8 cellular contexts compared by ENCODE assay signal in the genomic region with DNA sequence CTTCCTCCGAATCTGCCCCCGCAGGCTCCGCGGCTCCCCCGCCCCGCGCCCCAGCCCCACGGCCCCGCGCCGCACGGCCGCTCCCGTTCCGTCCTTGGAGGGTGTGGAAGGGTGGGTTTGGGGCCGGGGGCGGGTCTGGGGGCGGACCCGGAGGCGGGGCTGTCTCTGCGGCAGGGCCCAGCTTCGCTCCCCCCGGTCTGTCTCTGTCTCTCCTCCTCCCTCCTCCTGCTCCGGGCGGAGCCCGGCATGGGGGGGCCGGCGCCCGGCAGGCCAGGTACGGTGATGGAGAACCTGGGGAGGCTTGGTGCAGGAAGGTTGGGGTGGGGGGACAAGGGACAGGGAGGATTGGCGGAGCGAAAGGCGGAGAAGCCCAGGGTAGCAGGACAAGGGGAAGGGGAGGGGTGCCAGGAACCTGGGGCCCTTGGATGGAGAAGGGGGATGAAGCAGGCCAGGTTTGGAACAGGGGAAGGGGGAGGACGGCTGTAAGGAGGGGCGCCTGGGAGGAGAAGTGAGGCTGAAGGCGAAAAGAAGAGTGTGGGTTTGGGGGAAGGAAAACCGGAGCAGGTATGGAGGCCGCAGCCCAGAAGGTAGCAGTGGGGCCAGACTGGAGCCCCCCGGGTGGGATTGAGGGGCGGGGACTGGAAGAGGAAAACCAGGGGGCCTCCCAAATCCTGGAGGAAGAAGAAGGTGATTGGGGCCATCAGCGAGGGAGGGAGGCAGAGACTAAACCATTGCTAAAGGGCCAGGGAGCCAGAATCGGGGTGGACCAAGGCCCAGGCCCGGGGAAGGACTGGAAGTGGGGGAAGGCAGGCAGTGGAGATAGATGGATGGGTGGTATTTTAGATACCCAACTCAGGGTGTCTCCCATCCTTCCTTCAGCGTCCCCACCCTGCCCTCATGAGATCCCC. TPM values are rescaled to one million over a fixed set of nuclear protein-coding genes. Genes with fewer than 3 reads are reported as not detected.
DNase-seq lines count a peak whose midpoint lies in the region; ATAC-seq and TF ChIP-seq lines count a peak whose summit lies in the region.

A gene (plus strand): TSS at position 200 of the 908 bp plus-strand sequence. CDS start 1,385 bp downstream, outside the sequence.

- no peaks in the 10 kb centered on the region for H3K27me3 ChIP-seq in duodenal mucosa (ENCODE audit: control insufficient read depth in 1 of 2, insufficient read depth in 2 of 2, low read length in 2 of 2)

- peak within 1 kb of the TSS; percentile 45 to 52 for H3K9ac ChIP-seq in duodenal mucosa (ENCODE audit: low read depth in 1 of 2, low read length in 2 of 2)

- no peaks in the 10 kb centered on the region for H3K36me3 ChIP-seq in duodenal mucosa (ENCODE audit: control insufficient read depth in 1 of 2, insufficient read depth in 2 of 2, low read length in 2 of 2)

- H3K9me3 Mint-ChIP-seq in activated CD4-positive, alpha-beta T cell treated with anti-CD3 and anti-CD28 coated beads for 36 hours (ENCODE audit: low read depth), result no peaks in the 10 kb centered on the region

- POLR2A ChIA-PET in activated CD4-positive, alpha-beta T cell treated with anti-CD3 and anti-CD28 coated beads for 36 hours (lab: Charles Lee), result no interaction called here

- peaks cover 15% of the 10 kb centered on the region for H3K4me1 Mint-ChIP-seq in activated CD4-positive, alpha-beta T cell treated with anti-CD3 and anti-CD28 coated beads for 36 hours

- H3K4me3 ChIP-seq in AG10803 (ENCODE audit: low read length), result peak within 1 kb of the TSS; percentile 57
- H3K4me3 ChIP-seq in duodenal mucosa (ENCODE audit: low read depth in 1 of 2, low read length in 2 of 2), result peak within 1 kb of the TSS; percentile 58 to 69
- peak within 1 kb of the TSS; percentile 9 for H3K4me3 ChIP-seq in lower leg skin (ENCODE audit: low read depth, poor library complexity, severe bottlenecking)

- no peaks in the 10 kb centered on the region for H3K9me3 ChIP-seq in duodenal mucosa (ENCODE audit: control insufficient read depth in 1 of 2, low read length in 2 of 2)

- no peak within 1 kb of the TSS for H3K27ac ChIP-seq in duodenal mucosa (ENCODE audit: low read depth, low read length)

- 31 to 36% methylated on average over 24 to 33 of the region's 44 CpGs for WGBS in lower leg skin, 2 donors

- CTCF ChIA-PET in activated CD4-positive, alpha-beta T cell treated with anti-CD3 and anti-CD28 coated beads for 36 hours (lab: Charles Lee), result interaction anchor here (1.2 kb wide), 1 partner anchor 72 kb away, joined by 4 read pairs; no protein-coding TSS in a partner anchor

- H3K4me3 Mint-ChIP-seq in activated CD4-positive, alpha-beta T cell treated with anti-CD3 and anti-CD28 coated beads for 36 hours, result peak within 1 kb of the TSS; percentile 67

- ATAC-seq in GM19452 (IDR thresholded peaks at IDR 0.05; ENCODE audit: unreplicated experiment), result peak; percentile 7
- peak; percentile 8 for ATAC-seq in activated CD4-positive, alpha-beta T cell treated with anti-CD3 and anti-CD28 coated beads for 36 hours
- no peak for ATAC-seq in GM21825 (IDR thresholded peaks at IDR 0.05; ENCODE audit: unreplicated experiment)

- TF ChIP-seq CTCF in AG10803 (conservative IDR thresholded peaks at IDR 0.05; ENCODE audit: low read length) (no peak), lower leg skin (IDR thresholded peaks at IDR 0.05) (no peak)

- no peak for DNase-seq in AG10803 (ENCODE audit: low read depth)
- peak; percentile 43 for DNase-seq in NCI-H1092 (lab: John Stamatoyannopoulos, UW)
- peak; percentile 58 for DNase-seq in activated CD4-positive, alpha-beta T cell treated with anti-CD3 and anti-CD28 coated beads for 36 hours
- peak in 1 of 2 donors; percentile 91 for DNase-seq in lower leg skin (ENCODE audit: low spot score in 2 of 2)
- DNase-seq in stimulated activated CD8-positive, alpha-beta memory T cell treated with anti-CD3 and anti-CD28 coated beads, Interleukin-4, amount 100 ng/mL, for 48 hours, result peak; percentile 51

- H3K4me1 ChIP-seq in duodenal mucosa (ENCODE audit: control insufficient read depth in 1 of 2, insufficient read depth in 2 of 2, low read length in 2 of 2), result peaks cover 11 to 12% of the 10 kb centered on the region in 2 donors

- peak within 1 kb of the TSS; percentile 61 for H3K27ac Mint-ChIP-seq in activated CD4-positive, alpha-beta T cell treated with anti-CD3 and anti-CD28 coated beads for 36 hours

- no peak for TF ChIP-seq POLR2A in lower leg skin (IDR thresholded peaks at IDR 0.05)

- no peaks in the 10 kb centered on the region for H3K27me3 Mint-ChIP-seq in activated CD4-positive, alpha-beta T cell treated with anti-CD3 and anti-CD28 coated beads for 36 hours

- intact Hi-C loops in activated CD4-positive, alpha-beta T cell treated with anti-CD3 and anti-CD28 coated beads for 36 hours (cut with DNase I, micrococcal nuclease), result loop anchor here (1.0 to 2.0 kb wide), 5 partner anchors 15 to 368 kb away; a partner anchor contains a TSS
- intact Hi-C loops in lower leg skin (cut with DNase I; ENCODE audit: low total_unique reads), result loop anchor here (5.0 kb wide), 1 partner anchor 203 kb away; no protein-coding TSS in a partner anchor

- H3K36me3 Mint-ChIP-seq in activated CD4-positive, alpha-beta T cell treated with anti-CD3 and anti-CD28 coated beads for 36 hours (ENCODE audit: low read depth), result peaks cover 1% of the 10 kb centered on the region

RNA-seq across cellular contexts. Expression of the gene that starts here (rescaled TPM):
- under 1 TPM; 0.21 to 0.56 TPM for total RNA-seq in activated CD4-positive, alpha-beta T cell treated with anti-CD3 and anti-CD28 coated beads for 36 hours
- total RNA-seq in lower leg skin, result 1 to 10 TPM in 3 of 4 donors, under 1 TPM in 1; 0.39 to 2.1 (median 1.5) TPM

Comparison
In these comparisons a context has a peak if more than half of its experiments do, and no peak if none do; other contexts are left out.
1. Peak in DNase-seq and ATAC-seq in activated CD4-positive, alpha-beta T cell treated with anti-CD3 and anti-CD28 coated beads for 36 hours; RNA of the gene not detected or under 1 TPM.
2. H3K4me3 ChIP-seq: peak in every context shown above with its lines; median percentile 64 in duodenal mucosa; 57 in AG10803; 9 in lower leg skin.